ENCODE assay signal across 8 cellular contexts in the genomic region with DNA sequence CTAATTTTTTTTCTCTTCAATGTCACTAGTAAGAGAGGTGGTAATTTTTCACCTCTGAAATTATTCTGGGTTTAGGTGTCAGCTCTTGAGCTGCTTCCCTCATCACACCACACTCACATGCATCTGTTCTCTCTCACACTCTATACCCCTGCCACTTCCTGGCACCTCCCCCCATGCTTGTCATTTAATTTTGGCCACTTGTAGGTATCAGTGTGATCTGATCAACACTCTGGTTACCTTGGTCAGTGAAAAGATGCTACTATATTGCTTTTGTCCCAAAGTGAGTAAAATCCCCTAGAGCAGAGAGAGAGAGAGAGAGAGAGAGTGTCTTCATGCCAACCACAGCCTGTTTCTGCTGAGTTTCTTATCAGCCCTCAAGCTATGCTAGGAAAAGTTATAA. TPM values are rescaled to one million over a fixed set of nuclear protein-coding genes. Genes with fewer than 3 reads are reported as not detected.
DNase-seq lines count a peak whose midpoint lies in the region; ATAC-seq and TF ChIP-seq lines count a peak whose summit lies in the region.

No MANE protein-coding gene starts in this region.

- H3K36me3 ChIP-seq in PC-3 (ENCODE audit: low read depth, low read length), result peaks cover 70% of the 10 kb centered on the region
- H3K36me3 ChIP-seq in sigmoid colon, result peaks cover 0 to 16% (median 0%) of the 10 kb centered on the region in 4 donors

- POLR2A ChIA-PET in PC-3 (lab: Charles Lee; ENCODE audit: unreplicated experiment), result no interaction called here

- no peak for TF ChIP-seq CTCF in GM12865 (IDR thresholded peaks at IDR 0.05; ENCODE audit: insufficient read depth, low read depth, low read length, missing control alignments)
- TF ChIP-seq CTCF in PC-3 (conservative IDR thresholded peaks at IDR 0.05; ENCODE audit: low read depth, low read length), result no peak
- TF ChIP-seq CTCF in sigmoid colon (IDR thresholded peaks at IDR 0.05), result no peak

- H3K4me2 ChIP-seq in PC-3 (ENCODE audit: low read length), result no peak overlapping the region

- H3K27ac ChIP-seq in PC-3 (ENCODE audit: low read length) (no peak overlapping the region), substantia nigra (ENCODE audit: low read depth, low read length, poor library complexity, severe bottlenecking) (no peak overlapping the region), sigmoid colon (no peak overlapping the region)

- no peaks in the 10 kb centered on the region for H3K9me2 ChIP-seq in PC-3 (replicated peaks; ENCODE audit: low read length)

- H3K9me3 ChIP-seq in PC-3 (ENCODE audit: low read length) (no peaks in the 10 kb centered on the region), sigmoid colon (no peaks in the 10 kb centered on the region)

- peaks cover 10% of the 10 kb centered on the region for H3F3A ChIP-seq in PC-3 (ENCODE audit: low read length, unreplicated experiment)

- H2AFZ ChIP-seq in PC-3 (ENCODE audit: low read length), result no peak overlapping the region

- CTCF ChIA-PET in PC-3 (lab: Charles Lee), result interaction anchor here (1.1 kb wide), 1 partner anchor 43 kb away, joined by 3 read pairs; the partner anchor contains the start of gene STK17A

- peaks cover 77% of the 10 kb centered on the region for H3K79me2 ChIP-seq in PC-3 (ENCODE audit: low read length)

- no peak overlapping the region for H3K4me3 ChIP-seq in GM12865 (ENCODE audit: low read depth, low read length)
- H3K4me3 ChIP-seq in PC-3 (ENCODE audit: low read length), result no peak overlapping the region
- no peak overlapping the region for H3K4me3 ChIP-seq in sigmoid colon

- H3K4me1 ChIP-seq in PC-3 (ENCODE audit: insufficient read depth, low read length) (peaks cover 22% of the 10 kb centered on the region; the same call in 1 of the 2 replicates), sigmoid colon (no peaks in the 10 kb centered on the region)

- ATAC-seq in GM21526 (IDR thresholded peaks at IDR 0.05; ENCODE audit: low FRiP score, unreplicated experiment) (peak; percentile 42), PC-3 (peak; percentile 26), left ventricle myocardium superior (peak; percentile 63)

- no peak for TF ChIP-seq POLR2A in sigmoid colon (IDR thresholded peaks at IDR 0.05)

- peaks cover 5% of the 10 kb centered on the region; the same call in 1 of the 2 replicates for H4K20me1 ChIP-seq in PC-3 (ENCODE audit: low read length)

- peak; percentile 76 for DNase-seq in GM12865 (ENCODE audit: low read depth)
- no peak for DNase-seq in PC-3
- no peak for DNase-seq in left ventricle myocardium superior
- DNase-seq in substantia nigra (lab: John Stamatoyannopoulos, UW), result no peak
- DNase-seq in sigmoid colon, result no peak
- no peak for DNase-seq in pons (ENCODE audit: low spot score)
- DNase-seq in HPDE6-E6E7 (ENCODE audit: extremely low spot score), result no peak

- no TSS peak for BruUV-seq in PC-3 (replicated peaks; lab: Mats Ljungman, UMichigan)

- intact Hi-C loops in PC-3 (cut with micrococcal nuclease), result no loop called here
- intact Hi-C loops in left ventricle myocardium superior (cut with micrococcal nuclease), result no loop called here
- intact Hi-C loops in sigmoid colon (cut with DNase I), result no loop called here

- H3K9ac ChIP-seq in PC-3 (ENCODE audit: low read length), result no peak overlapping the region

- H3K27me3 ChIP-seq in PC-3 (ENCODE audit: low read length) (no peaks in the 10 kb centered on the region), sigmoid colon (no peaks in the 10 kb centered on the region)

- TF ChIP-seq EP300 in sigmoid colon (IDR thresholded peaks at IDR 0.05), result no peak

RNA-seq across cellular contexts. Expression of gene STK17A, which starts 42.5 kb away (rescaled TPM):
- total RNA-seq in PC-3 (2014; rRNA removed), result 75.4 and 82.5 TPM in 2 replicates
- 26.5 TPM for total RNA-seq in left ventricle myocardium superior
- 10 to 100 TPM in 3 of 4 donors, 1 to 10 TPM in 1; 9.3 to 22.3 (median 11.9) TPM for total RNA-seq in sigmoid colon
- polyA plus RNA-seq in sigmoid colon, result 10 to 100 TPM; 16.8 to 29.6 (median 26.6) TPM
